In the genomic region with DNA sequence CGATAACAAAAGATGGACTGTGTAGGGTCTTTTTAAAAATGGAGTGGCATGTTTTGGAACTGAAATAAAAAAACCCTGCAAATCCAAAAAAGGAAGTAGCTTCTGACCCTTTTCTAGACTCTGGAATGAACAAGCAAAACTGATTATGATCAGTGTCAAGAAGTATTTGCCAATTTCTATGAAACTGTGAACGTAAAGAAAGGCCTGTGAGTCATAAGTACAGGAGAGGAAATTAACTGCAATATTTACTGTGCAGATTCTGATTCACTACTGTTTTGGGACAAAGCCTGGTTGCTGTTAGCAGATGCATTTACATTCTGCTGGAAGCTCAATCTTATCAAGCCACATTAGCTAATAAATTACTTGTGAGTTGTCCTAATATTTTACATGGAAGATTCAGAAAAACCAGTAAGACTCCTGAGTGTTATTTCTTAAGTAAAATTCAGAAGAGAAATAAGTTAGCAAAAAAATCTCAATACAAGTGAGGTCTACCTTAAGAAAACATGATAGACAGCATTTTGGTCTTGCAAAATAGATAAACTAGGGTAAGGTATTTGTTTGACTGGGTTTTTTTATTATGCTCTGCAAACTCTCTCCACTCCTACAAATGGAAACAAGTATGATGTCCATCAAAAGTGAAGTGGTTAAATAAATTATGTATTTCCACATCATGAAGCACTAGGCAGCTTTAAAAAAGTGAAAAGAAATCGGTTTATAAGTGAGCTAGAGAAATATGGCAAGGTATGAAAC, we compare ENCODE assay signal across 8 cellular contexts.
A peak's percentile ranks its signal among the peaks of the same experiment; 100 is the strongest.
DNase-seq lines count a peak whose midpoint lies in the region; ATAC-seq and TF ChIP-seq lines count a peak whose summit lies in the region.

No MANE protein-coding gene starts in this region.

- H3K36me3 ChIP-seq in endodermal cell (ENCODE audit: control insufficient read depth, insufficient read depth, low read length), result no peaks in the 10 kb centered on the region

- H3K9me3 Mint-ChIP-seq in stimulated activated naive CD8-positive, alpha-beta T cell treated with anti-CD3 and anti-CD28 coated beads, Interleukin-15, amount 100 ng/mL, for 72 hours, result no peaks in the 10 kb centered on the region
- H3K9me3 Mint-ChIP-seq in endodermal cell, result peaks cover 3% of the 10 kb centered on the region

- no peak overlapping the region for H3K27ac ChIP-seq in endodermal cell (ENCODE audit: low read depth, low read length)

- H3K4me3 Mint-ChIP-seq in stimulated activated naive CD8-positive, alpha-beta T cell treated with anti-CD3 and anti-CD28 coated beads, Interleukin-15, amount 100 ng/mL, for 72 hours, result peak overlapping the region; percentile 10 to 35
- no peak overlapping the region for H3K4me3 Mint-ChIP-seq in endodermal cell

- no peaks in the 10 kb centered on the region for H3K27me3 Mint-ChIP-seq in stimulated activated naive CD8-positive, alpha-beta T cell treated with anti-CD3 and anti-CD28 coated beads, Interleukin-15, amount 100 ng/mL, for 72 hours
- no peaks in the 10 kb centered on the region for H3K27me3 Mint-ChIP-seq in endodermal cell (ENCODE audit: insufficient read depth)

- no peaks in the 10 kb centered on the region for H3K27me3 ChIP-seq in endodermal cell (ENCODE audit: control insufficient read depth, insufficient read depth, low read length, poor library complexity, severe bottlenecking)

- 94% methylated on average over 2 to 3 of the region's 3 CpGs for WGBS in endodermal cell (ENCODE audit: insufficient coverage in 1 of 2, insufficient read length in 1 of 2), 2 experiments

- H3K4me1 ChIP-seq in endodermal cell (ENCODE audit: control insufficient read depth, insufficient read depth, low read length), result peaks cover 4% of the 10 kb centered on the region

- peaks cover 2% of the 10 kb centered on the region for H3K9me3 ChIP-seq in endodermal cell (ENCODE audit: control insufficient read depth, low read length)

- ATAC-seq in GM21786 (IDR thresholded peaks at IDR 0.05; ENCODE audit: unreplicated experiment) (peak; percentile 90), HG02759 (IDR thresholded peaks at IDR 0.05; ENCODE audit: unreplicated experiment) (no peak), HG02642 (IDR thresholded peaks at IDR 0.05; ENCODE audit: poor library complexity, unreplicated experiment) (no peak)
- peak; percentile 96 for ATAC-seq in stimulated activated naive CD8-positive, alpha-beta T cell treated with anti-CD3 and anti-CD28 coated beads, Interleukin-15, amount 100 ng/mL, for 72 hours

- H3K4me1 Mint-ChIP-seq in stimulated activated naive CD8-positive, alpha-beta T cell treated with anti-CD3 and anti-CD28 coated beads, Interleukin-15, amount 100 ng/mL, for 72 hours, result peaks cover 33% of the 10 kb centered on the region
- H3K4me1 Mint-ChIP-seq in endodermal cell, result peaks cover 16% of the 10 kb centered on the region

- no peak overlapping the region for H3K9ac ChIP-seq in endodermal cell (ENCODE audit: extremely low read depth, low read length, poor library complexity, severe bottlenecking)

- H3K27ac Mint-ChIP-seq in stimulated activated naive CD8-positive, alpha-beta T cell treated with anti-CD3 and anti-CD28 coated beads, Interleukin-15, amount 100 ng/mL, for 72 hours, result peak overlapping the region in 1 of 2 donors; percentile 91
- H3K27ac Mint-ChIP-seq in endodermal cell, result no peak overlapping the region

- peaks cover 2% of the 10 kb centered on the region for H3K36me3 Mint-ChIP-seq in endodermal cell (ENCODE audit: low read depth)

- DNase-seq in Daoy (ENCODE audit: low read depth) (peak; percentile 21), NCI-H460 (ENCODE audit: extremely low read depth, low read depth) (peak; percentile 67), dermis blood vessel endothelial cell (peak; percentile 93), endodermal cell (no peak)
- DNase-seq in stimulated activated naive CD8-positive, alpha-beta T cell treated with anti-CD3 and anti-CD28 coated beads, Interleukin-15, amount 100 ng/mL, for 72 hours, result no peak

- H3K4me3 ChIP-seq in endodermal cell (ENCODE audit: low read length), result no peak overlapping the region

- TF ChIP-seq CTCF in endodermal cell (conservative IDR thresholded peaks at IDR 0.05), result no peak

Comparison
In these comparisons a context has a peak if more than half of its experiments do, and no peak if none do; other contexts are left out.
1. DNase-seq: peak in Daoy (single experiment), NCI-H460 (single experiment) and dermis blood vessel endothelial cell (single experiment); none in stimulated activated naive CD8-positive, alpha-beta T cell treated with anti-CD3 and anti-CD28 coated beads, Interleukin-15, amount 100 ng/mL, for 72 hours (0 of 2) and endodermal cell (single experiment).
2. ATAC-seq: peak in GM21786 (single experiment) and stimulated activated naive CD8-positive, alpha-beta T cell treated with anti-CD3 and anti-CD28 coated beads, Interleukin-15, amount 100 ng/mL, for 72 hours (single experiment); none in HG02759 (single experiment) and HG02642 (single experiment).